Comparison of ENCODE assay signal across 19 cellular contexts in the genomic region with DNA sequence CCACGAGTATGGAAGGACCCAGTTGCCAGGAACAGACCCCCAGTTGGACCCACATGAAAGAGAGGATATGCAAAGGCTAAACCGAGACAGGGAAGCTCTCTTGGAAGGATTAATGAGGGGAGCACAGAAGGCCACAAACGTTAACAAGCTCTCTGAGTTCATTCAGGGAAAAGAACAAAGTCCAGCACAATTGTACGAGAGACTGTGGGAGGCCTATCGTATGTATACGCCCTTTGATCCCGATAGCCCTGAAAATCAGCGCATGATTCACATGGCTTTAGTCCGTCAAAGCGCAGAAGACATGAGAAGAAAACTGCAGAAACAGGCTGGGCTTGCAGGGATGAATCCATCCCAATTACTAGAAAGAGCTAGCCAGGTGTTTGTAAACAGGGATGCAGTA. TPM values are rescaled to one million over a fixed set of nuclear protein-coding genes. Genes with fewer than 3 reads are reported as not detected.
"Had no signal": no experiment of that assay in that cellular context is flagged by ENCODE, and none has a peak within 500 bp of the region (broad histone marks: within the 10 kb centered on the region; RNA-seq: fewer than 3 reads in every experiment).

No MANE protein-coding gene starts in this region.

RNA-seq across cellular contexts. Expression of gene DEFB131A, which starts 8.0 kb away (rescaled TPM):
- total RNA-seq: activated naive CD4-positive, alpha-beta T cell treated with anti-CD3 and anti-CD28 coated beads for 36 hours; activated naive CD4-positive, alpha-beta T cell treated with anti-CD3 and anti-CD28 coated beads, Interleukin-2, amount 50 U/mL, for 72 hours; activated naive CD8-positive, alpha-beta T cell treated with anti-CD3 and anti-CD28 coated beads for 36 hours; activated naive CD8-positive, alpha-beta T cell treated with anti-CD3 and anti-CD28 coated beads, Interleukin-2, amount 10 ng/mL, durations not matched to agents 7 days and 5 days; activated T-cell treated with anti-CD3 and anti-CD28 coated beads, Interleukin-2, amount 50 U/mL, for 4 hours; activated T-cell treated with anti-CD3 and anti-CD28 coated beads, Interleukin-2, amount 50 U/mL, for 72 hours; activated T-helper 1 cell treated with anti-CD3 and anti-CD28 coated beads, Interleukin-12 subunit alpha, Interleukin-12 subunit beta, Interleukin-2, Interleukin-4 antibody, amounts not matched to agents 30 ng/mL and 10 ng/mL and 1 ng/mL, durations not matched to agents 14 hours and 24 hours and 36 hours; activated T-helper 17 cell treated with anti-CD3 and anti-CD28 coated beads, Interleukin-2, amount 50 U/mL, for 72 hours; activated T-helper 2 cell treated with anti-CD3 and anti-CD28 coated beads, Interferon-gamma antibody, Interleukin-2, Interleukin-4, amounts not matched to agents 10 μg/mL and 5 μg/mL and 100 μg/mL, durations not matched to agents 14 hours and 24 hours and 36 hours; adrenal gland; aorta; ascending aorta; astrocyte; body of pancreas; breast epithelium; bronchial epithelial cell; cardiac muscle cell; cardiac septum had no signal
- polyA plus RNA-seq: adipose tissue, adrenal gland, aorta, cardiac muscle cell had no signal
